Comparison of ENCODE assay signal across 10 cellular contexts in genomic region chr1:38803647-38804046, GRCh38. TPM values are rescaled to one million over a fixed set of nuclear protein-coding genes. Genes with fewer than 3 reads are reported as not detected.
DNase-seq lines count a peak whose midpoint lies in the region; ATAC-seq and TF ChIP-seq lines count a peak whose summit lies in the region.
"Had no signal": no experiment of that assay in that cellular context is flagged by ENCODE, and none has a peak within 500 bp of the region (broad histone marks: within the 10 kb centered on the region; RNA-seq: fewer than 3 reads in every experiment).

No MANE protein-coding gene starts in this region.

- DNase-seq in heart right ventricle (no peak), right atrium auricular region (ENCODE audit: low spot score) (no peak), thoracic aorta (ENCODE audit: low spot score) (no peak), activated gamma-delta T cell (lab: John Stamatoyannopoulos, UW) (no peak), OCI-M1 (lab: John Stamatoyannopoulos, UW) (no peak)
- DNase-seq in activated naive CD8-positive, alpha-beta T cell treated with anti-CD3 and anti-CD28 coated beads, Interleukin-2, amount 10 ng/mL, durations not matched to agents 7 days and 5 days = no peak
- DNase-seq: activated CD4-positive, CD25-positive, alpha-beta regulatory T cell treated with anti-CD3 and anti-CD28 coated beads, Interleukin-2, amount 50 U/mL, for 72 hours; NCI-H446 had no signal

- intact Hi-C loops in heart right ventricle (cut with DNase I) = no loop called here

- peaks cover 3% of the 10 kb centered on the region for H3K4me1 Mint-ChIP-seq in activated naive CD8-positive, alpha-beta T cell treated with anti-CD3 and anti-CD28 coated beads, Interleukin-2, amount 10 ng/mL, durations not matched to agents 7 days and 5 days

- 15 to 16% methylated on average over 8 of the region's 8 CpGs for WGBS in heart right ventricle, 2 donors

- H3K27me3 Mint-ChIP-seq in activated naive CD8-positive, alpha-beta T cell treated with anti-CD3 and anti-CD28 coated beads, Interleukin-2, amount 10 ng/mL, durations not matched to agents 7 days and 5 days = peaks cover 53% of the 10 kb centered on the region

- H3K36me3 ChIP-seq in heart right ventricle (no peaks in the 10 kb centered on the region), right atrium auricular region (no peaks in the 10 kb centered on the region), iPS-20b (ENCODE audit: insufficient read depth, low read depth, low read length) (no peaks in the 10 kb centered on the region), thoracic aorta (no peaks in the 10 kb centered on the region)

- H3K4me1 ChIP-seq in heart right ventricle = peaks cover 0 to 8% (median 4%) of the 10 kb centered on the region in 9 donors
- peaks cover 0 to 6% of the 10 kb centered on the region in 2 donors for H3K4me1 ChIP-seq in right atrium auricular region
- peaks cover 14% of the 10 kb centered on the region; the same call in 1 of the 2 replicates for H3K4me1 ChIP-seq in iPS-20b (ENCODE audit: insufficient read depth, low read length)
- peaks cover 0 to 9% of the 10 kb centered on the region in 2 donors for H3K4me1 ChIP-seq in thoracic aorta (ENCODE audit: control insufficient read depth in 1 of 2, low read depth in 2 of 2)

- peaks cover 8 to 77% (median 72%) of the 10 kb centered on the region in 7 donors for H3K27me3 ChIP-seq in heart right ventricle
- peaks cover 0 to 5% of the 10 kb centered on the region in 2 donors for H3K27me3 ChIP-seq in right atrium auricular region
- peaks cover 68% of the 10 kb centered on the region for H3K27me3 ChIP-seq in iPS-20b (ENCODE audit: insufficient read depth, low read length)
- peaks cover 5% of the 10 kb centered on the region for H3K27me3 ChIP-seq in thoracic aorta (replicated peaks; ENCODE audit: insufficient read depth)

- peak overlapping the region; percentile 64 for H3K4me3 Mint-ChIP-seq in activated naive CD8-positive, alpha-beta T cell treated with anti-CD3 and anti-CD28 coated beads, Interleukin-2, amount 10 ng/mL, durations not matched to agents 7 days and 5 days

- no peak overlapping the region for H3K27ac Mint-ChIP-seq in activated naive CD8-positive, alpha-beta T cell treated with anti-CD3 and anti-CD28 coated beads, Interleukin-2, amount 10 ng/mL, durations not matched to agents 7 days and 5 days

- H3K27ac ChIP-seq in heart right ventricle (no peak overlapping the region), right atrium auricular region (no peak overlapping the region), iPS-20b (ENCODE audit: low read length) (no peak overlapping the region), thoracic aorta (no peak overlapping the region)

- peak overlapping the region; percentile 49; the same call in 1 of the 2 replicates for H3K9ac ChIP-seq in iPS-20b (ENCODE audit: low read depth, low read length)

- TF ChIP-seq CTCF in heart right ventricle (IDR thresholded peaks at IDR 0.05) (no peak), right atrium auricular region (IDR thresholded peaks at IDR 0.05) (no peak), thoracic aorta (IDR thresholded peaks at IDR 0.05) (no peak)

- POLR2A ChIA-PET in activated naive CD8-positive, alpha-beta T cell treated with anti-CD3 and anti-CD28 coated beads, Interleukin-2, amount 10 ng/mL, durations not matched to agents 7 days and 5 days (lab: Charles Lee) = no interaction called here

- no peaks in the 10 kb centered on the region for H3K9me3 Mint-ChIP-seq in activated naive CD8-positive, alpha-beta T cell treated with anti-CD3 and anti-CD28 coated beads, Interleukin-2, amount 10 ng/mL, durations not matched to agents 7 days and 5 days

- no peaks in the 10 kb centered on the region for H3K36me3 Mint-ChIP-seq in activated naive CD8-positive, alpha-beta T cell treated with anti-CD3 and anti-CD28 coated beads, Interleukin-2, amount 10 ng/mL, durations not matched to agents 7 days and 5 days

- peak overlapping the region in 6 of 10 donors; percentile 13 to 41 (median 29) for H3K4me3 ChIP-seq in heart right ventricle
- H3K4me3 ChIP-seq in right atrium auricular region = peak overlapping the region in 1 of 2 donors; percentile 35
- peak overlapping the region; percentile 71 for H3K4me3 ChIP-seq in iPS-20b (ENCODE audit: low read length)
- peak overlapping the region; percentile 45 for H3K4me3 ChIP-seq in thoracic aorta

- ATAC-seq in heart right ventricle (no peak), thoracic aorta (ENCODE audit: insufficient number of reproducible peaks, low FRiP score, low read depth) (no peak), GM19455 (IDR thresholded peaks at IDR 0.05; ENCODE audit: unreplicated experiment) (no peak)
- no peak for ATAC-seq in activated naive CD8-positive, alpha-beta T cell treated with anti-CD3 and anti-CD28 coated beads, Interleukin-2, amount 10 ng/mL, durations not matched to agents 7 days and 5 days (ENCODE audit: low read depth)

- H3K9me3 ChIP-seq in heart right ventricle (peaks cover 0 to 8% (median 0%) of the 10 kb centered on the region in 11 donors), right atrium auricular region (peaks cover 0 to 5% of the 10 kb centered on the region in 2 donors), iPS-20b (ENCODE audit: insufficient read depth, low read depth, low read length) (no peaks in the 10 kb centered on the region), thoracic aorta (no peaks in the 10 kb centered on the region)

RNA-seq across cellular contexts. Expression of gene RRAGC, which starts 55.9 kb away (rescaled TPM):
- total RNA-seq in heart right ventricle (10 to 100 TPM; 20.3 to 32.3 (median 23.2) TPM), right atrium auricular region (10 to 100 TPM in 1 of 2 donors, 1 to 10 TPM in 1; 9.2 to 10.7 TPM), thoracic aorta (10 to 100 TPM; 17.2 to 20.2 TPM)
- polyA plus RNA-seq in heart right ventricle = 10 to 100 TPM in 1 of 2 donors, 1 to 10 TPM in 1; 6.9 to 16.6 TPM
- 10 to 100 TPM; 15.8 to 16.3 TPM for total RNA-seq in activated naive CD8-positive, alpha-beta T cell treated with anti-CD3 and anti-CD28 coated beads, Interleukin-2, amount 10 ng/mL, durations not matched to agents 7 days and 5 days
